Comparison of ENCODE assay signal across 28 cellular contexts in the genomic region with DNA sequence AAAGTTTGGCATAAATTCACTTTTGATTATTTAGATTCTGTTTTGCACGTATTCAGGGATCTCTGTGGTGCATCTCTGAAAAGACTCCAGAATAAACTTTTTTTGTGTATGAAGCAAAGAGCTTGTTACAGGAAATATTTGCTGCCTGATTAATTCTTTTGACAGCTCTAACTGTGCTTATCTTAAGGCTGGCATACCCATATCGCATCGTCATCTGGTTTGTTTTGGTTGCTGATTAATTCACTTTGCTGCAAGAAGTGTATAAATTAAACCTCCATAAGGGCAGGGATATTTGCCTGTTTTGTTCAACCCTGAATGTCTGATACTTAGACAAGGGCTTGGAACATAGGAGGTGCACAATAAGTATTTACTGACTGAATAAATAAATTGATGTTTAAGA. TPM values are rescaled to one million over a fixed set of nuclear protein-coding genes. Genes with fewer than 3 reads are reported as not detected.
A peak's percentile ranks its signal among the peaks of the same experiment; 100 is the strongest.
DNase-seq lines count a peak whose midpoint lies in the region; ATAC-seq and TF ChIP-seq lines count a peak whose summit lies in the region.
"Had no signal": no experiment of that assay in that cellular context is flagged by ENCODE, and none has a peak within 500 bp of the region (broad histone marks: within the 10 kb centered on the region; RNA-seq: fewer than 3 reads in every experiment).

No MANE protein-coding gene starts in this region.

- H3K27ac ChIP-seq in foreskin keratinocyte = no peak overlapping the region
- H3K27ac ChIP-seq in ovary = no peak overlapping the region
- H3K27ac ChIP-seq: adrenal gland, lower lobe of right lung, tibial artery had no signal

- no peaks in the 10 kb centered on the region for H3K27me3 Mint-ChIP-seq in T-helper 17 cell
- H3K27me3 Mint-ChIP-seq: activated CD4-positive, alpha-beta T cell treated with anti-CD3 and anti-CD28 coated beads, Interleukin-2, amount 10 ng/mL, durations not matched to agents 7 days and 5 days; CD4-positive, alpha-beta memory T cell; natural killer cell treated with Interleukin-12 subunit alpha and Interleukin-12 subunit beta and Interleukin-15 and Interleukin-18, amount 100 ng/mL, for 72 hours had no signal

- CTCF ChIA-PET in AG04449 (lab: Yijun Ruan, JAX) = interaction anchor here (1.1 kb wide), 1 partner anchor 250 kb away, joined by 3 read pairs; no protein-coding TSS in a partner anchor

- H3K4me1 Mint-ChIP-seq in T-helper 17 cell = peaks cover 14% of the 10 kb centered on the region
- H3K4me1 Mint-ChIP-seq: WTC11 had no signal

- H3K4me3 Mint-ChIP-seq in T-helper 17 cell = no peak overlapping the region
- H3K4me3 Mint-ChIP-seq: activated CD4-positive, alpha-beta T cell treated with anti-CD3 and anti-CD28 coated beads, Interleukin-2, amount 10 ng/mL, durations not matched to agents 7 days and 5 days; activated naive CD4-positive, alpha-beta T cell treated with anti-CD3 and anti-CD28 coated beads for 36 hours; CD4-positive, alpha-beta memory T cell; natural killer cell treated with Interleukin-12 subunit alpha and Interleukin-12 subunit beta and Interleukin-15 and Interleukin-18, amount 100 ng/mL, for 72 hours; WTC11 had no signal

- H3K36me3 Mint-ChIP-seq in T-helper 17 cell (ENCODE audit: low read depth) = peaks cover 5% of the 10 kb centered on the region
- H3K36me3 Mint-ChIP-seq: CD4-positive, alpha-beta memory T cell; WTC11 had no signal

- ATAC-seq in T-helper 17 cell (no peak), foreskin keratinocyte (peak; percentile 38), GM19023 (IDR thresholded peaks at IDR 0.05; ENCODE audit: unreplicated experiment) (no peak)
- ATAC-seq: HCT116, lower lobe of right lung, mucosa of descending colon, Panc1, right cardiac atrium, WTC11 had no signal

- TF ChIP-seq POLR2A in ovary (IDR thresholded peaks at IDR 0.05) = no peak

- H3K27ac Mint-ChIP-seq in T-helper 17 cell = peak overlapping the region; percentile 19
- H3K27ac Mint-ChIP-seq: activated CD4-positive, alpha-beta T cell treated with anti-CD3 and anti-CD28 coated beads, Interleukin-2, amount 10 ng/mL, durations not matched to agents 7 days and 5 days; activated naive CD4-positive, alpha-beta T cell treated with anti-CD3 and anti-CD28 coated beads for 36 hours; WTC11 had no signal

- intact Hi-C loops in ovary (cut with DNase I) = no loop called here

- peaks cover 17% of the 10 kb centered on the region for H3K4me1 ChIP-seq in foreskin keratinocyte
- peaks cover 5% of the 10 kb centered on the region for H3K4me1 ChIP-seq in ovary (ENCODE audit: insufficient read depth)
- H3K4me1 ChIP-seq: lower lobe of right lung, tibial artery had no signal

- no peak for TF ChIP-seq EP300 in ovary (IDR thresholded peaks at IDR 0.05)

- 75 to 82% (median 81%) methylated on average over 3 of the region's 3 CpGs for WGBS in ovary, 3 donors

- POLR2A ChIA-PET in AG04449 (lab: Yijun Ruan, JAX) = interaction anchor here (1.3 kb wide), 1 partner anchor 18 kb away, joined by 3 read pairs; a partner anchor contains a TSS

- H3K9me3 ChIP-seq in T-helper 17 cell (ENCODE audit: control insufficient read depth, low read length, poor library complexity, severe bottlenecking) (no peaks in the 10 kb centered on the region), ovary (no peaks in the 10 kb centered on the region)
- H3K9me3 ChIP-seq: adrenal gland, lower lobe of right lung, mucosa of descending colon, tibial artery had no signal

- H3K27me3 ChIP-seq in foreskin keratinocyte (no peaks in the 10 kb centered on the region), ovary (no peaks in the 10 kb centered on the region), H7 (ENCODE audit: control insufficient read depth, insufficient read depth, low read length) (no peaks in the 10 kb centered on the region)
- H3K27me3 ChIP-seq: adrenal gland, tibial artery had no signal

- no peak for TF ChIP-seq CTCF in AG04449 (IDR thresholded peaks at IDR 0.05; ENCODE audit: insufficient read depth, low read length, missing control alignments)
- no peak for TF ChIP-seq CTCF in cardiac fibroblast (IDR thresholded peaks at IDR 0.05; ENCODE audit: low read depth, low read length)
- no peak for TF ChIP-seq CTCF in foreskin keratinocyte (conservative IDR thresholded peaks at IDR 0.05)
- no peak for TF ChIP-seq CTCF in ovary (IDR thresholded peaks at IDR 0.05)

- H3K4me3 ChIP-seq in AG04449 (ENCODE audit: low read depth, low read length) (no peak overlapping the region), cardiac fibroblast (replicated peaks in 1 of 2; ENCODE audit: low read depth in 2 of 2, low read length in 2 of 2) (no peak overlapping the region), ovary (no peak overlapping the region), H7 (ENCODE audit: insufficient read depth, low read depth, low read length) (no peak overlapping the region)
- H3K4me3 ChIP-seq: adrenal gland, lower lobe of right lung, mucosa of descending colon, tibial artery had no signal

- DNase-seq in AG04449 (ENCODE audit: low read depth, low spot score) (peak; percentile 21), T-helper 17 cell (no peak), cardiac fibroblast (ENCODE audit: low read depth in 2 of 2) (peak; percentile 33 to 34), foreskin keratinocyte (peak in 1 of 2 donors; percentile 34), ovary (no peak), HuH-7 (ENCODE audit: low spot score) (no peak), H7 (no peak)
- DNase-seq: activated CD4-positive, alpha-beta T cell treated with anti-CD3 and anti-CD28 coated beads, Interleukin-2, amount 10 ng/mL, durations not matched to agents 7 days and 5 days; activated naive CD4-positive, alpha-beta T cell treated with anti-CD3 and anti-CD28 coated beads for 36 hours; adrenal gland; CD4-positive, alpha-beta memory T cell; cortex of kidney; GDM1; lower lobe of right lung; mucosa of descending colon; NCI-H1105 treated with DMSO at 0.1 percent for 48 hours; NCI-H2029; NCI-H526 treated with DMSO at 0.1 percent for 48 hours; right cardiac atrium; SIG-M5; stimulated activated CD4-positive, alpha-beta T cell treated with anti-CD3 and anti-CD28 coated beads, Interleukin-2, amount 100 ng/mL, for 24 hours; T-helper 9 cell; tibial artery had no signal

- H3K36me3 ChIP-seq in ovary = no peaks in the 10 kb centered on the region
- H3K36me3 ChIP-seq in H7 (replicated peaks; ENCODE audit: control insufficient read depth, insufficient read depth, low read length) = no peaks in the 10 kb centered on the region
- H3K36me3 ChIP-seq: adrenal gland, lower lobe of right lung, tibial artery had no signal

RNA-seq across cellular contexts. Expression of a gene that starts 17.5 kb away (rescaled TPM):
- total RNA-seq in T-helper 17 cell = 100 to 1,000 TPM in 1 of 2 donors, 10 to 100 TPM in 1; 95.6 to 107 TPM
- total RNA-seq in foreskin keratinocyte = 12.8 and 18.3 TPM in 2 replicates
- 7.1 and 7.3 TPM in 2 replicates for polyA plus RNA-seq in foreskin keratinocyte
- total RNA-seq in ovary = 1 to 10 TPM in 6 of 7 donors, under 1 TPM in 1; 0.81 to 8.5 (median 2.0) TPM
- polyA plus RNA-seq in ovary = 1 to 10 TPM; 1.7 to 5.5 TPM
- total RNA-seq in H7 (2014; rRNA removed; shearing (Covaris generic)) = 16.5 and 16.6 TPM in 2 replicates

Comparison
In these comparisons a context has a peak if more than half of its experiments do, and no peak if none do; other contexts are left out.
1. DNase-seq: peak in AG04449 (single experiment) and cardiac fibroblast (2 of 2); none in T-helper 17 cell (0 of 3), ovary (0 of 5), HuH-7 (single experiment) and H7 (single experiment).